Comparison of ENCODE assay signal across 8 cellular contexts in the genomic region with DNA sequence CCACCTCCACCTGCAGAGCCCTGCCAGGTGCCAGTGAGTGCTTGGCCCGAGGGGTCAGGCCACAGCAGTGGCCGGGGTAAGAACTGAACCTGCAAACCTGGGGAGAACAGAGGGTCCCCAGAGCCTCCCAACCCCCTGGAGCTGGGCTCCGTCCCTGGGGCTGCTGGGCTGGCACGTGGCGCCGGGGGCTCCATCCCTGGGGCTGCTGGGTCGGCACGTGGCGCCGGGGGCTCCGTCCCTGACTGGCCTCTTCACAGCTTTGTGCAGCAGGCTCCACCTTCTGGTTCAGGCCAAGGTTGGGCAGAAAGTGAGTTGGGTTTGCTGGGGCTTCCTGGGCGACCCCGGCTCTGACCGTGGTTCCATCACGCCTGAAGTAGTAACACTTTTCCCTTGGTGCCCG.
"Had no signal": no experiment of that assay in that cellular context is flagged by ENCODE, and none has a peak within 500 bp of the region (broad histone marks: within the 10 kb centered on the region; RNA-seq: fewer than 3 reads in every experiment).

No MANE protein-coding gene starts in this region.

- H3K9me3 Mint-ChIP-seq: HFFc6 had no signal

- H3K27ac ChIP-seq: GM23248 had no signal

- H3K27ac Mint-ChIP-seq: HFFc6 had no signal

- H3K4me3 ChIP-seq: GM23248, HAP-1, K562 had no signal

- FAIRE-seq: HTR-8/SVneo, K562 had no signal

- ATAC-seq: HCT116, K562 had no signal

- H3K4me3 Mint-ChIP-seq: HFFc6 had no signal

- H3K4me1 ChIP-seq: HAP-1 had no signal

- H2AFZ ChIP-seq: GM23248 had no signal

- DNase-seq: GM23248, GOT3, H7, HFFc6 had no signal

- H3K9ac ChIP-seq: GM23248 had no signal
